ENCODE assay signal across 13 cellular contexts in the genomic region with DNA sequence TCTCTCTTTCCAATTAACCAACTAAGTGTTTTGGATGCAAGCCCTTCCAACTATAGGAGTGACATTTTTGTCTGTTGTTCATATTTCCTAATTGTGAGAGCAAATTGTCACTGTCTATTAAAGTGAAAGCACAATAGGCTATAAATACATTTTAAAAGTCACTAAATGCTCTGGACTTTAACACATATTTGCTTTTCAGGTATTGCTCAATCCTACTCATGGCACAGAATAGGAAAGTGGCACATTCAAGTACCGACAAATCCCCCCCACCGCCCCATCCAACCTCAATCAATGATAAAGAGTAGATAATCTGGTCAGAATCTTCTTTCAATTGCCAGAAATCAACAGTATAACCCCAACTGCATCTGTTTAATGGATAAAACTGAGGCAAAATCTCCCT.
"Had no signal": no experiment of that assay in that cellular context is flagged by ENCODE, and none has a peak within 500 bp of the region (broad histone marks: within the 10 kb centered on the region; RNA-seq: fewer than 3 reads in every experiment).

No MANE protein-coding gene starts in this region.

- H3K4me1 ChIP-seq: parathyroid adenoma had no signal

- H2AFZ ChIP-seq: parathyroid adenoma had no signal

- H3K79me2 ChIP-seq: parathyroid adenoma had no signal

- H3K4me3 ChIP-seq: dorsolateral prefrontal cortex, mucosa of descending colon had no signal

- H3K9ac ChIP-seq: parathyroid adenoma had no signal

- DNase-seq: activated CD4-positive, CD25-positive, alpha-beta regulatory T cell treated with anti-CD3 and anti-CD28 coated beads, Interleukin-2, amount 50 U/mL, for 72 hours; activated naive CD4-positive, alpha-beta T cell treated with anti-CD3 and anti-CD28 coated beads for 36 hours; activated naive CD8-positive, alpha-beta T cell treated with anti-CD3 and anti-CD28 coated beads, Interleukin-2, amount 50 U/mL, for 24 hours; aorta; dorsolateral prefrontal cortex; hippocampal formation; mucosa of descending colon; naive thymus-derived CD4-positive, alpha-beta T cell; retina; stimulated activated CD4-positive, alpha-beta T cell treated with anti-CD3 and anti-CD28 coated beads, Interleukin-4, amount 100 ng/mL, for 1 hour; stimulated activated naive CD4-positive, alpha-beta T cell treated with Interleukin-2 at 50 U/mL for 16 hours; substantia nigra had no signal

- H3K9me3 ChIP-seq: mucosa of descending colon had no signal

- H3K27ac ChIP-seq: parathyroid adenoma had no signal

- H3K27me3 ChIP-seq: dorsolateral prefrontal cortex had no signal
